In the genomic region with DNA sequence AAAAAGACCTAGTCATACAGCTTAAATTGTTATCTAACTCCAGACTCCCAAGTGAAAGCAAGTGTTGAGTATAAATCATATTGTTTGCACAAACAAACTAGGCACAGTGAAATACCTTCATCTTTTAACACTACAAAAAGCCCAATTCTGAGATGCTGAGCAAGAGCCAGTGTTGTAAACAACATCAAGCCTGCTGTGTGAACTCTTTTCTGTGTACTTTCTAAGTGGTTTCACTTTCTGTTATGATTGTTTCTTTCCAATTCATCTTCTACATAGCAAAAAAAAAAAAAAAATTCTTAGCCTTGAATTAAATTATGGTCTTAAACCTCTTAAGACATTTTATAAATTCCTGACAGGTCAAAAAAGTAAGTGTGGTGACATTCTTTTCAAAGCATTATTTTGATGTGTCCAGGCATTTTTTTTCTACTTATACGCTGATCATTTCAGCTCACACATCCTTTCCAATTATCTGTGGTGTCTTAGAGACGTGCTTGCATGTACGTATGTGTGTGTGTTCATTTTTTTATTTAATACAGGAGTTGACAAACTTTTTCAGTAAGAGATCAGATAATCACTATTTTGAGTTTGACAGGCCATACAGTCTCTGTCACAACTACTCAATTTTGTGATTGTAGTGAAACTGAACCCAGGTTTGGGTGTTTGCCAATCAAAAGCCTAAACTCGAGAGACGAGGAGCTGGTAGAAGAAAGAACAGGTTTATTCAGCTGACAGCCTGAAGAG, we compare ENCODE assay signal across 12 cellular contexts.
A peak's percentile ranks its signal among the peaks of the same experiment; 100 is the strongest.
DNase-seq lines count a peak whose midpoint lies in the region; TF ChIP-seq lines count a peak whose summit lies in the region.
"Had no signal": no experiment of that assay in that cellular context is flagged by ENCODE, and none has a peak within 500 bp of the region (broad histone marks: within the 10 kb centered on the region; RNA-seq: fewer than 3 reads in every experiment).

No MANE protein-coding gene starts in this region.

- no peaks in the 10 kb centered on the region for H3K36me3 Mint-ChIP-seq in neural progenitor cell

- no peak for DNase-seq in BE2C
- DNase-seq in astrocyte of the cerebellum (ENCODE audit: low read depth) = no peak
- DNase-seq in neural progenitor cell (ENCODE audit: low spot score) = no peak
- DNase-seq in retina = no peak
- DNase-seq in occipital lobe (lab: John Stamatoyannopoulos, UW) = no peak
- DNase-seq in NCI-H446 (lab: John Stamatoyannopoulos, UW) = no peak
- DNase-seq in Peyer's patch = no peak
- DNase-seq: activated naive CD4-positive, alpha-beta T cell treated with Interleukin-2 at 50 U/mL for 16 hours; NCI-H1048 had no signal

- peak overlapping the region; percentile 21 for H3K4me2 ChIP-seq in KMS-11
- H3K4me2 ChIP-seq in neural progenitor cell = no peak overlapping the region

- H3F3A ChIP-seq in neural progenitor cell (ENCODE audit: low read depth) = no peaks in the 10 kb centered on the region

- no peak overlapping the region for H3K4me3 Mint-ChIP-seq in neural progenitor cell
- H3K4me3 Mint-ChIP-seq: central memory CD8-positive, alpha-beta T cell had no signal

- peak overlapping the region; percentile 56 for H2AFZ ChIP-seq in KMS-11 (ENCODE audit: low read depth)
- peak overlapping the region; percentile 26 for H2AFZ ChIP-seq in neural progenitor cell (replicated peaks)

- H3K4me1 ChIP-seq in BE2C = no peaks in the 10 kb centered on the region
- no peaks in the 10 kb centered on the region for H3K4me1 ChIP-seq in KMS-11 (ENCODE audit: low read depth, poor library complexity, severe bottlenecking)
- H3K4me1 ChIP-seq in neural progenitor cell = no peaks in the 10 kb centered on the region
- H3K4me1 ChIP-seq in Peyer's patch = no peaks in the 10 kb centered on the region
- H3K4me1 ChIP-seq: SJCRH30 had no signal

- no peaks in the 10 kb centered on the region for H3K9me3 ChIP-seq in BE2C
- no peaks in the 10 kb centered on the region for H3K9me3 ChIP-seq in neural progenitor cell (ENCODE audit: low read depth)
- H3K9me3 ChIP-seq in Peyer's patch = peaks cover 0 to 5% (median 0%) of the 10 kb centered on the region in 4 donors
- H3K9me3 ChIP-seq: SJCRH30 had no signal

- H3K27me3 Mint-ChIP-seq in neural progenitor cell (ENCODE audit: insufficient read depth, low read depth) = peaks cover 3% of the 10 kb centered on the region
- H3K27me3 Mint-ChIP-seq: central memory CD8-positive, alpha-beta T cell had no signal

- no peak for TF ChIP-seq POLR2A in Peyer's patch (IDR thresholded peaks at IDR 0.05)

- no peak overlapping the region for H3K27ac Mint-ChIP-seq in neural progenitor cell

- peaks cover 15% of the 10 kb centered on the region for H3K9me3 Mint-ChIP-seq in neural progenitor cell
- H3K9me3 Mint-ChIP-seq: central memory CD8-positive, alpha-beta T cell had no signal

- no peaks in the 10 kb centered on the region for H4K20me1 ChIP-seq in KMS-11 (ENCODE audit: insufficient read depth)
- H4K20me1 ChIP-seq in neural progenitor cell (ENCODE audit: low read depth) = no peaks in the 10 kb centered on the region

- H3K9ac ChIP-seq in KMS-11 (peak overlapping the region; percentile 10; the same call in 1 of the 2 replicates), neural progenitor cell (no peak overlapping the region)

- H3K36me3 ChIP-seq in BE2C (no peaks in the 10 kb centered on the region), KMS-11 (ENCODE audit: insufficient read depth) (no peaks in the 10 kb centered on the region), neural progenitor cell (no peaks in the 10 kb centered on the region), Peyer's patch (no peaks in the 10 kb centered on the region)
- H3K36me3 ChIP-seq: SJCRH30 had no signal

- peaks cover 5% of the 10 kb centered on the region for H3K4me1 Mint-ChIP-seq in neural progenitor cell
- H3K4me1 Mint-ChIP-seq: central memory CD8-positive, alpha-beta T cell had no signal

- H3K79me2 ChIP-seq in KMS-11 (ENCODE audit: insufficient read depth, low read depth) (no peaks in the 10 kb centered on the region), neural progenitor cell (ENCODE audit: low read depth) (no peaks in the 10 kb centered on the region)

- H3K27me3 ChIP-seq in BE2C (no peaks in the 10 kb centered on the region), KMS-11 (ENCODE audit: insufficient read depth, low read depth) (no peaks in the 10 kb centered on the region), neural progenitor cell (no peaks in the 10 kb centered on the region), Peyer's patch (no peaks in the 10 kb centered on the region)
- H3K27me3 ChIP-seq: SJCRH30 had no signal

- H3K4me3 ChIP-seq in BE2C (ENCODE audit: low read depth, low read length) (peak overlapping the region; percentile 31), KMS-11 (IDR thresholded peaks at IDR 0.05; ENCODE audit: insufficient read depth, low read depth, low read length) (no peak overlapping the region), astrocyte of the cerebellum (ENCODE audit: low read depth, low read length) (peak overlapping the region; percentile 11), neural progenitor cell (no peak overlapping the region), Peyer's patch (peak overlapping the region in 1 of 4 donors; percentile 36)
- H3K4me3 ChIP-seq: SJCRH30 had no signal

- no peak for TF ChIP-seq CTCF in BE2C (IDR thresholded peaks at IDR 0.05; ENCODE audit: low read depth, low read length)
- no peak for TF ChIP-seq CTCF in KMS-11 (conservative IDR thresholded peaks at IDR 0.05; ENCODE audit: low read depth, low read length)
- no peak for TF ChIP-seq CTCF in astrocyte of the cerebellum (IDR thresholded peaks at IDR 0.05; ENCODE audit: low read depth, low read length, missing control alignments)
- no peak for TF ChIP-seq CTCF in neural progenitor cell (IDR thresholded peaks at IDR 0.05)
- TF ChIP-seq CTCF in Peyer's patch (IDR thresholded peaks at IDR 0.05) = no peak

- H3K27ac ChIP-seq in KMS-11 = peak overlapping the region; percentile 30; the same call in 1 of the 2 replicates
- no peak overlapping the region for H3K27ac ChIP-seq in neural progenitor cell
- H3K27ac ChIP-seq in Peyer's patch = no peak overlapping the region
- H3K27ac ChIP-seq: SJCRH30 had no signal

- in situ Hi-C loops in astrocyte of the cerebellum (cut with HindIII; ENCODE audit: low sequenced_read_pairs) = no loop called here

Comparison
In these comparisons a context has a peak if more than half of its experiments do, and no peak if none do; other contexts are left out.
1. H3K4me3 ChIP-seq: peak in BE2C (single experiment) and astrocyte of the cerebellum (single experiment); none in KMS-11 (single experiment) and neural progenitor cell (single experiment).